8 cellular contexts compared by ENCODE assay signal in the genomic region with DNA sequence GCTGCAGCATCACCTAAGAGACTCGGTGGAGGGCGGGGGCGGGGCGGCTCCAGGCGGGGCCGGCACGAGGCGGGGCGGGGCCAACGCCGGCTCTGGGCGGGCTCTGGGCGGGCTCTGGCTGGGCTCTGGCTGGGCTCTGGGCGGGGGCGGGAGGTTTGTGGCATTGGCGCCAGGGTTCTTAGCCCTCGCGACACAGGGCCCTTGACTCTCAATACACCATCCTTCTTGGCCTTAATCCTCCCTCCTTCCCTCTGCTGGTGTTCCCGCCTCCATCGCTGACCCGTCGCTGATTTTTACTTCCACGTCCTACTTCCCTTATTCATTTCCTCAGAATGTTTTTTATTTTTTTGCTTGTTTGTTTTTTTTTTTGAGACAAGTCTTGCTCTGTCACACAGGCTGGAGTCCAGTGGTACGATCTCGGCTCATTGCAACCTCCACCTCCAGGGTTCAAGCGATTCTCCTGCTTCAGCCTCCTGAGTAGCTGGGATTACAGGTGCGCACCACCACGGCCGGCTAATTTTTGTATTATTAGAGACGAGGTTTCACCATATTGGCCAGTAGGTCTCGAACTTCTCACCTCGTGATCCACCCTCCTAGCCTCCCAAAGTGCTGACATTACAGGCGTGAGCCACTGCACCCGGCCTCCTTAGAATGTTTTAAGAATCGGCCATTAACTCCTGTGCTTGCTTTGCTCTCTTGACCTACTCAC. TPM values are rescaled to one million over a fixed set of nuclear protein-coding genes. Genes with fewer than 3 reads are reported as not detected.
DNase-seq lines count a peak whose midpoint lies in the region; ATAC-seq and TF ChIP-seq lines count a peak whose summit lies in the region.

A gene with protein sequence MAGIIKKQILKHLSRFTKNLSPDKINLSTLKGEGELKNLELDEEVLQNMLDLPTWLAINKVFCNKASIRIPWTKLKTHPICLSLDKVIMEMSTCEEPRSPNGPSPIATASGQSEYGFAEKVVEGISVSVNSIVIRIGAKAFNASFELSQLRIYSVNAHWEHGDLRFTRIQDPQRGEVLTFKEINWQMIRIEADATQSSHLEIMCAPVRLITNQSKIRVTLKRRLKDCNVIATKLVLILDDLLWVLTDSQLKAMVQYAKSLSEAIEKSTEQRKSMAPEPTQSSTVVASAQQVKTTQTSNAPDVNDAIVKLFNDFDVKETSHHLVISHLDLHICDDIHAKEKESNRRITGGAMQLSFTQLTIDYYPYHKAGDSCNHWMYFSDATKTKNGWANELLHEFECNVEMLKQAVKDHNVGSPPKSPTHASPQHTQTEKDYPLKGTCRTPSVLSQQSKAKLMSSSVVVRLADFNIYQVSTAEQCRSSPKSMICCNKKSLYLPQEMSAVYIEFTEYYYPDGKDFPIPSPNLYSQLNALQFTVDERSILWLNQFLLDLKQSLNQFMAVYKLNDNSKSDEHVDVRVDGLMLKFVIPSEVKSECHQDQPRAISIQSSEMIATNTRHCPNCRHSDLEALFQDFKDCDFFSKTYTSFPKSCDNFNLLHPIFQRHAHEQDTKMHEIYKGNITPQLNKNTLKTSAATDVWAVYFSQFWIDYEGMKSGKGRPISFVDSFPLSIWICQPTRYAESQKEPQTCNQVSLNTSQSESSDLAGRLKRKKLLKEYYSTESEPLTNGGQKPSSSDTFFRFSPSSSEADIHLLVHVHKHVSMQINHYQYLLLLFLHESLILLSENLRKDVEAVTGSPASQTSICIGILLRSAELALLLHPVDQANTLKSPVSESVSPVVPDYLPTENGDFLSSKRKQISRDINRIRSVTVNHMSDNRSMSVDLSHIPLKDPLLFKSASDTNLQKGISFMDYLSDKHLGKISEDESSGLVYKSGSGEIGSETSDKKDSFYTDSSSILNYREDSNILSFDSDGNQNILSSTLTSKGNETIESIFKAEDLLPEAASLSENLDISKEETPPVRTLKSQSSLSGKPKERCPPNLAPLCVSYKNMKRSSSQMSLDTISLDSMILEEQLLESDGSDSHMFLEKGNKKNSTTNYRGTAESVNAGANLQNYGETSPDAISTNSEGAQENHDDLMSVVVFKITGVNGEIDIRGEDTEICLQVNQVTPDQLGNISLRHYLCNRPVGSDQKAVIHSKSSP (N-terminal part only) (minus strand): TSS at position 24 of the 709 bp plus-strand sequence. CDS start 239 bp downstream, outside the sequence.

- peak; percentile 29 for TF ChIP-seq POLR2A in erythroblast (IDR thresholded peaks at IDR 0.05; ENCODE audit: low read length)

- peaks cover 35% of the 10 kb centered on the region for H3K79me2 ChIP-seq in PC-9 (ENCODE audit: low read depth)

- no peaks in the 10 kb centered on the region for H3K9me3 ChIP-seq in PC-9 (ENCODE audit: insufficient read depth, low read depth)
- no peaks in the 10 kb centered on the region for H3K9me3 ChIP-seq in mucosa of stomach (ENCODE audit: control insufficient read depth, low read length)

- H3K9ac ChIP-seq in mucosa of stomach (ENCODE audit: low read length): peak within 1 kb of the TSS; percentile 81

- H4K20me1 ChIP-seq in PC-9 (ENCODE audit: insufficient read depth): no peaks in the 10 kb centered on the region

- peak within 1 kb of the TSS; percentile 92 for H3K4me2 ChIP-seq in PC-9

- intact Hi-C loops in PC-9 (cut with micrococcal nuclease; ENCODE audit: unreplicated experiment): loop anchor here (1.0 kb wide), 1 partner anchor 56 kb away; no protein-coding TSS in a partner anchor

- peaks cover 20% of the 10 kb centered on the region; the same call in 1 of the 2 replicates for H3K4me1 ChIP-seq in PC-9 (replicated peaks; ENCODE audit: insufficient read depth)
- H3K4me1 ChIP-seq in mucosa of stomach (ENCODE audit: control insufficient read depth, insufficient read depth, low read length): peaks cover 4% of the 10 kb centered on the region

- no peaks in the 10 kb centered on the region for H3K27me3 ChIP-seq in PC-9 (ENCODE audit: insufficient read depth, low read depth)
- no peaks in the 10 kb centered on the region for H3K27me3 ChIP-seq in mucosa of stomach (ENCODE audit: control insufficient read depth, insufficient read depth, low read length)

- POLR2A ChIA-PET in PC-9 (lab: Charles Lee; ENCODE audit: unreplicated experiment): no interaction called here

- H3K36me3 ChIP-seq in PC-9 (ENCODE audit: low read depth) (no peaks in the 10 kb centered on the region), mucosa of stomach (ENCODE audit: control insufficient read depth, insufficient read depth, low read length) (no peaks in the 10 kb centered on the region)

- no peaks in the 10 kb centered on the region for H3K9me2 ChIP-seq in PC-9 (ENCODE audit: insufficient read depth)

- no peak for TF ChIP-seq CTCF in PC-9 (conservative IDR thresholded peaks at IDR 0.05)

- H3K27ac ChIP-seq in PC-9: peak within 1 kb of the TSS; percentile 75

- DNase-seq in DMS114 treated with DMSO at 0.1 percent for 48 hours (lab: John Stamatoyannopoulos, UW; ENCODE audit: unreplicated experiment): peak; percentile 72
- DNase-seq in Jurkat, Clone E6-1 (ENCODE audit: low read depth, low spot score): peak; percentile 51
- DNase-seq in PC-9: peak; percentile 41 to 84
- peak; percentile 94 for DNase-seq in activated T-cell treated with anti-CD3 and anti-CD28 coated beads, Interleukin-2, amount 50 U/mL, for 1 hour
- DNase-seq in erythroblast (lab: John Stamatoyannopoulos, UW): peak; percentile 90 to 95
- peak; percentile 95 for DNase-seq in stimulated activated CD8-positive, alpha-beta memory T cell treated with anti-CD3 and anti-CD28 coated beads, Interleukin-4, amount 100 ng/mL, for 48 hours

- peak within 1 kb of the TSS; percentile 99 for H2AFZ ChIP-seq in PC-9

- H3F3A ChIP-seq in PC-9 (ENCODE audit: insufficient read depth, low read depth): peaks cover 8% of the 10 kb centered on the region; the same call in 1 of the 2 replicates

- peak; percentile 73 for ATAC-seq in GM21717 (IDR thresholded peaks at IDR 0.05; ENCODE audit: unreplicated experiment)

- CTCF ChIA-PET in PC-9 (lab: Charles Lee): interaction anchor here (0.6 kb wide), 1 partner anchor 29 kb away, joined by 3 read pairs; no protein-coding TSS in a partner anchor

- H3K4me3 ChIP-seq in Jurkat, Clone E6-1 (ENCODE audit: low read length): peak within 1 kb of the TSS; percentile 78
- H3K4me3 ChIP-seq in PC-9: peak within 1 kb of the TSS; percentile 85
- peak within 1 kb of the TSS; percentile 75 for H3K4me3 ChIP-seq in mucosa of stomach (ENCODE audit: low read length)

- BruUV-seq in PC-9 (replicated peaks; lab: Mats Ljungman, UMichigan): no TSS peak

RNA-seq across cellular contexts. Expression of the gene that starts here (rescaled TPM):
- 6.3 TPM for polyA plus RNA-seq in Jurkat, Clone E6-1 (2012; ENCODE audit: insufficient read depth, insufficient read length)
- total RNA-seq in PC-9 (2021): 15.2 and 19.8 TPM in 2 replicates

Comparison
In these comparisons a context has a peak if more than half of its experiments do, and no peak if none do; other contexts are left out.
1. Peak in every context shown above with its lines: DNase-seq, ATAC-seq, H3K4me3 ChIP-seq and H3K27ac ChIP-seq.